8 cellular contexts compared by ENCODE assay signal in genomic region chr12:65277994-65278575, GRCh38. TPM values are rescaled to one million over a fixed set of nuclear protein-coding genes. Genes with fewer than 3 reads are reported as not detected.
DNase-seq lines count a peak whose midpoint lies in the region; ATAC-seq and TF ChIP-seq lines count a peak whose summit lies in the region.

No MANE protein-coding gene starts in this region.

- intact Hi-C loops in left lung (cut with DNase I) = no loop called here

- ATAC-seq in left lung = no peak

- H3K4me1 ChIP-seq in left lung (peaks cover 0 to 26% of the 10 kb centered on the region in 2 donors), thymus (ENCODE audit: control insufficient read depth, insufficient read depth, low read length) (no peaks in the 10 kb centered on the region)

- H3K4me1 Mint-ChIP-seq in T-helper 1 cell treated with Interleukin-12 subunit alpha and Interleukin-12 subunit beta and Interleukin-4 antibody, amounts not matched to agents 30 μg/mL and 1 μg/mL, for 36 hours (ENCODE audit: low read depth) = peaks cover 3% of the 10 kb centered on the region

- H3K9me3 Mint-ChIP-seq in T-helper 1 cell treated with Interleukin-12 subunit alpha and Interleukin-12 subunit beta and Interleukin-4 antibody, amounts not matched to agents 30 μg/mL and 1 μg/mL, for 36 hours = no peaks in the 10 kb centered on the region

- H3K27ac ChIP-seq in left lung = peak overlapping the region in 1 of 2 donors; percentile 83
- H3K27ac ChIP-seq in thymus (ENCODE audit: low read depth) = no peak overlapping the region

- DNase-seq in T-helper 1 cell (no peak), astrocyte of the spinal cord (ENCODE audit: low read depth, low spot score) (peak; percentile 13), left lung (no peak), cortex of kidney (lab: John Stamatoyannopoulos, UW) (no peak), DMS79 (lab: John Stamatoyannopoulos, UW) (no peak), SK-N-DZ (ENCODE audit: low spot score) (no peak)

- H3K4me3 ChIP-seq in astrocyte of the spinal cord (ENCODE audit: low read depth, low read length) (peak overlapping the region; percentile 92), left lung (peak overlapping the region; percentile 67 to 79), thymus (ENCODE audit: low read length) (peak overlapping the region; percentile 71)

- in situ Hi-C loops in astrocyte of the spinal cord (cut with HindIII; ENCODE audit: low sequenced_read_pairs) = no loop called here

- H3K36me3 ChIP-seq in left lung = no peaks in the 10 kb centered on the region
- no peaks in the 10 kb centered on the region for H3K36me3 ChIP-seq in thymus (ENCODE audit: control insufficient read depth, insufficient read depth)

- H3K27ac Mint-ChIP-seq in T-helper 1 cell treated with Interleukin-12 subunit alpha and Interleukin-12 subunit beta and Interleukin-4 antibody, amounts not matched to agents 30 μg/mL and 1 μg/mL, for 36 hours = no peak overlapping the region

- H3K9me3 ChIP-seq in left lung = no peaks in the 10 kb centered on the region
- H3K9me3 ChIP-seq in thymus (ENCODE audit: control insufficient read depth) = peaks cover 1% of the 10 kb centered on the region

- WGBS in thymus = 41% methylated on average over 23 of the region's 23 CpGs

- no peak for TF ChIP-seq CTCF in astrocyte of the spinal cord (IDR thresholded peaks at IDR 0.05; ENCODE audit: low read depth, low read length)
- TF ChIP-seq CTCF in left lung (IDR thresholded peaks at IDR 0.05) = no peak

- H3K36me3 Mint-ChIP-seq in T-helper 1 cell treated with Interleukin-12 subunit alpha and Interleukin-12 subunit beta and Interleukin-4 antibody, amounts not matched to agents 30 μg/mL and 1 μg/mL, for 36 hours (ENCODE audit: low read depth) = no peaks in the 10 kb centered on the region

- H3K27me3 ChIP-seq in left lung = peaks cover 0 to 23% of the 10 kb centered on the region in 2 donors
- H3K27me3 ChIP-seq in thymus (ENCODE audit: control insufficient read depth, insufficient read depth) = no peaks in the 10 kb centered on the region

- H3K4me3 Mint-ChIP-seq in T-helper 1 cell treated with Interleukin-12 subunit alpha and Interleukin-12 subunit beta and Interleukin-4 antibody, amounts not matched to agents 30 μg/mL and 1 μg/mL, for 36 hours = peak overlapping the region; percentile 50

- peaks cover 72% of the 10 kb centered on the region for H3K27me3 Mint-ChIP-seq in T-helper 1 cell treated with Interleukin-12 subunit alpha and Interleukin-12 subunit beta and Interleukin-4 antibody, amounts not matched to agents 30 μg/mL and 1 μg/mL, for 36 hours (ENCODE audit: low read depth)

RNA-seq across cellular contexts. Expression of gene MSRB3, which starts 0.4 kb away (rescaled TPM):
- 10 to 100 TPM; 48.4 to 50.5 TPM for total RNA-seq in left lung
- 9.7 TPM for polyA plus RNA-seq in thymus
- 0.03 TPM in 1 of 2 replicates, not detected in the other for polyA plus RNA-seq in SK-N-DZ (2014; cell fraction: cytosol; rRNA removed)
- not detected in 2 replicates for polyA plus RNA-seq in SK-N-DZ (2014; cell fraction: nucleus; rRNA removed)
